Comparison of ENCODE assay signal across 12 cellular contexts in genomic region chr11:35664977-35665441, GRCh38. TPM values are rescaled to one million over a fixed set of nuclear protein-coding genes. Genes with fewer than 3 reads are reported as not detected.
DNase-seq lines count a peak whose midpoint lies in the region; ATAC-seq and TF ChIP-seq lines count a peak whose summit lies in the region.
"Had no signal": no experiment of that assay in that cellular context is flagged by ENCODE, and none has a peak within 500 bp of the region (broad histone marks: within the 10 kb centered on the region; RNA-seq: fewer than 3 reads in every experiment).

No MANE protein-coding gene starts in this region.

- peaks cover 14% of the 10 kb centered on the region for H3K9me3 ChIP-seq in CD8-positive, alpha-beta memory T cell (ENCODE audit: low read length)
- H3K9me3 ChIP-seq in IMR-90 (ENCODE audit: control insufficient read depth, insufficient read depth, low read length) (peaks cover 3% of the 10 kb centered on the region), mucosa of descending colon (peaks cover 7% of the 10 kb centered on the region)
- H3K9me3 ChIP-seq: ovary had no signal

- no peak overlapping the region for H2BK5ac ChIP-seq in IMR-90 (ENCODE audit: low read depth, low read length, poor library complexity, severe bottlenecking)

- dilution Hi-C loops in IMR-90 (cut with HindIII; ENCODE audit: low sequenced_read_pairs, unreplicated experiment), result no loop called here

- POLR2A ChIA-PET in CD8-positive, alpha-beta memory T cell (lab: Charles Lee), result no interaction called here
- POLR2A ChIA-PET in IMR-90 (lab: Charles Lee; ENCODE audit: unreplicated experiment), result interaction anchor here (0.6 kb wide), 2 partner anchors 24 to 595 kb away, joined by 3 read pairs; no protein-coding TSS in a partner anchor
- POLR2A ChIA-PET in naive thymus-derived CD8-positive, alpha-beta T cell (lab: Charles Lee), result no interaction called here

- H3K27me3 ChIP-seq in CD8-positive, alpha-beta memory T cell (ENCODE audit: insufficient read depth, low read length, poor library complexity, severe bottlenecking), result no peaks in the 10 kb centered on the region
- H3K27me3 ChIP-seq in IMR-90 (ENCODE audit: control insufficient read depth, insufficient read depth, low read length), result no peaks in the 10 kb centered on the region
- H3K27me3 ChIP-seq: ovary, SJCRH30 had no signal

- no peaks in the 10 kb centered on the region for H3K27me3 Mint-ChIP-seq in CD8-positive, alpha-beta memory T cell
- H3K27me3 Mint-ChIP-seq in naive thymus-derived CD8-positive, alpha-beta T cell, result no peaks in the 10 kb centered on the region

- H3K36me3 Mint-ChIP-seq in CD8-positive, alpha-beta memory T cell, result peaks cover 18 to 47% (median 40%) of the 10 kb centered on the region in 3 donors
- H3K36me3 Mint-ChIP-seq in naive thymus-derived CD8-positive, alpha-beta T cell, result peaks cover 36 to 55% (median 43%) of the 10 kb centered on the region in 3 donors

- H4K91ac ChIP-seq in IMR-90 (ENCODE audit: insufficient read depth, low read depth, low read length), result no peak overlapping the region

- TF ChIP-seq CTCF in IMR-90 (conservative IDR thresholded peaks at IDR 0.05; ENCODE audit: low read depth, low read length) (no peak), astrocyte of the spinal cord (IDR thresholded peaks at IDR 0.05; ENCODE audit: low read depth, low read length) (no peak), mucosa of descending colon (IDR thresholded peaks at IDR 0.05) (no peak)

- peak overlapping the region; percentile 24 for H3K4me3 ChIP-seq in CD8-positive, alpha-beta memory T cell (ENCODE audit: low read length)
- no peak overlapping the region for H3K4me3 ChIP-seq in IMR-90 (ENCODE audit: insufficient read depth, low read depth, low read length)
- H3K4me3 ChIP-seq in astrocyte of the spinal cord (ENCODE audit: low read depth, low read length), result no peak overlapping the region
- H3K4me3 ChIP-seq in mucosa of descending colon, result no peak overlapping the region
- H3K4me3 ChIP-seq: ovary, SJCRH30 had no signal

- H3K14ac ChIP-seq in IMR-90 (replicated peaks; ENCODE audit: low read depth, low read length), result no peak overlapping the region

- in situ Hi-C loops in IMR-90 (cut with MboI; ENCODE audit: low sequenced_read_pairs) (no loop called here), astrocyte of the spinal cord (cut with HindIII; ENCODE audit: low sequenced_read_pairs) (no loop called here)

- intact Hi-C loops in IMR-90 (cut with micrococcal nuclease) (no loop called here), mucosa of descending colon (cut with DNase I, micrococcal nuclease) (no loop called here), sciatic nerve (cut with DNase I) (no loop called here)

- peaks cover 51 to 76% (median 71%) of the 10 kb centered on the region in 3 donors for H3K4me1 Mint-ChIP-seq in CD8-positive, alpha-beta memory T cell
- peaks cover 18 to 62% (median 58%) of the 10 kb centered on the region in 4 donors for H3K4me1 Mint-ChIP-seq in naive thymus-derived CD8-positive, alpha-beta T cell

- no peak overlapping the region for H2AK5ac ChIP-seq in IMR-90 (ENCODE audit: low read depth, low read length)

- no peak overlapping the region for H3K56ac ChIP-seq in IMR-90 (ENCODE audit: extremely low read depth, insufficient read depth, low read length)

- H3K79me1 ChIP-seq in IMR-90 (ENCODE audit: low read depth in 1 of 2, low read length in 2 of 2), result peaks cover 19 to 49% of the 10 kb centered on the region in 2 experiments

- H3K23ac ChIP-seq in IMR-90 (ENCODE audit: low read depth, low read length), result no peak overlapping the region

- H3K18ac ChIP-seq in IMR-90 (ENCODE audit: low read depth, low read length), result no peak overlapping the region

- peaks cover 21 to 33% (median 28%) of the 10 kb centered on the region in 5 donors for H3K9me3 Mint-ChIP-seq in CD8-positive, alpha-beta memory T cell
- peaks cover 13 to 57% (median 34%) of the 10 kb centered on the region in 9 donors for H3K9me3 Mint-ChIP-seq in naive thymus-derived CD8-positive, alpha-beta T cell

- H4K5ac ChIP-seq in IMR-90 (ENCODE audit: low read depth, low read length), result no peak overlapping the region

- H2BK15ac ChIP-seq in IMR-90 (ENCODE audit: low read depth, low read length), result no peak overlapping the region

- no peak overlapping the region for H2AK9ac ChIP-seq in IMR-90 (replicated peaks; ENCODE audit: low read depth, low read length, poor library complexity)

- peak overlapping the region in 2 of 8 donors; percentile 25 to 93 for H3K27ac Mint-ChIP-seq in CD8-positive, alpha-beta memory T cell
- peak overlapping the region in 4 of 10 donors; percentile 27 to 99 (median 46) for H3K27ac Mint-ChIP-seq in naive thymus-derived CD8-positive, alpha-beta T cell

- H2BK120ac ChIP-seq in IMR-90 (ENCODE audit: low read depth, low read length), result no peak overlapping the region

- peak overlapping the region; percentile 41 to 99 (median 92) for H3K4me3 Mint-ChIP-seq in CD8-positive, alpha-beta memory T cell
- H3K4me3 Mint-ChIP-seq in naive thymus-derived CD8-positive, alpha-beta T cell, result peak overlapping the region in 9 of 10 donors; percentile 2 to 99 (median 98)

- H2BK20ac ChIP-seq in IMR-90 (ENCODE audit: low read depth, low read length), result no peak overlapping the region

- WGBS in IMR-90 (ENCODE audit: extremely low coverage in 2 of 2, insufficient read length in 1 of 2), 2 experiments, result no CpG with 5 or more reads among the region's 5 CpGs

- no peak overlapping the region for H3K4ac ChIP-seq in IMR-90 (ENCODE audit: low read depth, low read length)

- DNase-seq in CD8-positive, alpha-beta memory T cell, result no peak
- DNase-seq in IMR-90, result peak; percentile 14
- peak; percentile 23 for DNase-seq in astrocyte of the spinal cord (ENCODE audit: low read depth, low spot score)
- DNase-seq in naive thymus-derived CD8-positive, alpha-beta T cell, result no peak
- DNase-seq in NOMO-1 treated with DMSO at 0.1 percent for 48 hours (lab: John Stamatoyannopoulos, UW; ENCODE audit: unreplicated experiment), result no peak
- DNase-seq in SW 1271 (lab: John Stamatoyannopoulos, UW), result no peak
- DNase-seq in mucosa of descending colon, result no peak
- no peak for DNase-seq in sciatic nerve (ENCODE audit: low spot score)
- DNase-seq: amniotic stem cell, ovary, SJCRH30 had no signal

- TF ChIP-seq POLR2A in IMR-90 (IDR thresholded peaks at IDR 0.05; ENCODE audit: low read depth, low read length), result no peak

- CTCF ChIA-PET in CD8-positive, alpha-beta memory T cell (lab: Charles Lee), result no interaction called here
- CTCF ChIA-PET in IMR-90 (lab: Yijun Ruan, JAX), result no interaction called here

- peaks cover 14% of the 10 kb centered on the region for H4K20me1 ChIP-seq in IMR-90 (ENCODE audit: insufficient read depth, low read length)

- peaks cover 31% of the 10 kb centered on the region for H3K4me1 ChIP-seq in CD8-positive, alpha-beta memory T cell (ENCODE audit: insufficient read depth, low read length)
- H3K4me1 ChIP-seq in IMR-90 (ENCODE audit: control insufficient read depth, insufficient read depth, low read length) (peaks cover 11% of the 10 kb centered on the region), mucosa of descending colon (ENCODE audit: low read depth) (peaks cover 7% of the 10 kb centered on the region)

- H4K8ac ChIP-seq in IMR-90 (ENCODE audit: low read depth in 2 of 2, low read length in 2 of 2), result no peak overlapping the region

- no peak for TF ChIP-seq RAD21 in IMR-90 (IDR thresholded peaks at IDR 0.05; ENCODE audit: low read length)

- no peak overlapping the region for H3K9ac ChIP-seq in IMR-90 (ENCODE audit: low read depth, low read length)

- no peak overlapping the region for H2AFZ ChIP-seq in IMR-90 (replicated peaks; ENCODE audit: low read length, poor library complexity)

- BruUV-seq in IMR-90 (replicated peaks; lab: Mats Ljungman, UMichigan), result no TSS peak

- peak overlapping the region; percentile 86; the same call in 1 of the 2 replicates for H3K4me2 ChIP-seq in IMR-90 (ENCODE audit: low read depth, low read length)

- peaks cover 3% of the 10 kb centered on the region; the same call in 1 of the 2 replicates for H3K9me1 ChIP-seq in IMR-90 (ENCODE audit: insufficient read depth, low read length)

- no peak overlapping the region for H3K27ac ChIP-seq in CD8-positive, alpha-beta memory T cell (ENCODE audit: low read depth, low read length)
- H3K27ac ChIP-seq in IMR-90 (ENCODE audit: insufficient read depth, low read length), result no peak overlapping the region
- H3K27ac ChIP-seq: epithelial cell of prostate, ovary, SJCRH30 had no signal

- H3K36me3 ChIP-seq in CD8-positive, alpha-beta memory T cell (ENCODE audit: insufficient read depth, low read length), result no peaks in the 10 kb centered on the region
- H3K36me3 ChIP-seq in IMR-90 (ENCODE audit: control insufficient read depth, insufficient read depth, low read length) (peaks cover 2% of the 10 kb centered on the region; the same call in 1 of the 2 replicates), mucosa of descending colon (ENCODE audit: low read depth) (no peaks in the 10 kb centered on the region)
- H3K36me3 ChIP-seq: ovary had no signal

- no peak for ATAC-seq in IMR-90 (ENCODE audit: low read depth)
- ATAC-seq in naive thymus-derived CD8-positive, alpha-beta T cell, result no peak
- no peak for ATAC-seq in mucosa of descending colon
- no peak for ATAC-seq in sciatic nerve

TF ChIP-seq in IMR-90, 13 proteins besides CTCF, POLR2A, EP300 and RAD21 (continues in another document):
- TF ChIP-seq RFX5 (IDR thresholded peaks at IDR 0.05; ENCODE audit: low read depth, low read length) (no peak), CEBPB (IDR thresholded peaks at IDR 0.05; ENCODE audit: low read depth, low read length) (no peak), MAZ (IDR thresholded peaks at IDR 0.05; ENCODE audit: borderline replicate concordance, low read depth, low read length) (no peak), RCOR1 (IDR thresholded peaks at IDR 0.05; ENCODE audit: insufficient replicate concordance, low read length) (no peak)

RNA-seq across cellular contexts. Expression of gene TRIM44, which starts 2.4 kb away (rescaled TPM):
- total RNA-seq in CD8-positive, alpha-beta memory T cell, result 10 to 100 TPM; 36.8 to 40.4 TPM
- 40.4 TPM for polyA plus RNA-seq in CD8-positive, alpha-beta memory T cell
- total RNA-seq in IMR-90 (2012; rRNA removed) (99.4 and 104 TPM in 2 replicates), mucosa of descending colon (10 to 100 TPM; 43.0 to 83.6 (median 43.9) TPM), sciatic nerve (60.1 TPM)
- polyA plus RNA-seq in IMR-90 (2012; rRNA removed), result 43.8 and 50.7 TPM in 2 replicates
- polyA plus RNA-seq in IMR-90 (2012; cell fraction: cytosol; rRNA removed), result 14.3 and 35.8 TPM in 2 replicates
- polyA plus RNA-seq in IMR-90 (2012; cell fraction: nucleus; rRNA removed; ENCODE audit: low replicate concordance), result 14.1 and 56.8 TPM in 2 replicates
- total RNA-seq in naive thymus-derived CD8-positive, alpha-beta T cell, result 10 to 100 TPM; 64.5 to 73.4 TPM
- 10 to 100 TPM; 49.5 to 59.4 (median 56.4) TPM for polyA plus RNA-seq in naive thymus-derived CD8-positive, alpha-beta T cell

RNA-seq across cellular contexts. Expression of gene FJX1, which starts 46.7 kb away (rescaled TPM):
- under 1 TPM; 0.26 to 0.69 TPM for total RNA-seq in CD8-positive, alpha-beta memory T cell
- polyA plus RNA-seq in CD8-positive, alpha-beta memory T cell, result not detected
- total RNA-seq in IMR-90 (2012; rRNA removed) (8.1 and 8.4 TPM in 2 replicates), mucosa of descending colon (1 to 10 TPM in 1 of 3 donors, under 1 TPM in 2; 0.36 to 1.7 (median 0.84) TPM), sciatic nerve (3.9 TPM)
- polyA plus RNA-seq in IMR-90 (2012; rRNA removed), result 11.2 and 14.2 TPM in 2 replicates
- polyA plus RNA-seq in IMR-90 (2012; cell fraction: cytosol; rRNA removed), result 16.5 and 30.3 TPM in 2 replicates
- 12.9 and 26.1 TPM in 2 replicates for polyA plus RNA-seq in IMR-90 (2012; cell fraction: nucleus; rRNA removed; ENCODE audit: low replicate concordance)
- total RNA-seq in naive thymus-derived CD8-positive, alpha-beta T cell, result not detected
- under 1 TPM in 1 of 3 donors, not detected in 2; 0.15 TPM for polyA plus RNA-seq in naive thymus-derived CD8-positive, alpha-beta T cell

Comparison
In these comparisons a context has a peak if more than half of its experiments do, and no peak if none do; other contexts are left out.
1. DNase-seq: peak in IMR-90 (single experiment) and astrocyte of the spinal cord (single experiment); none in CD8-positive, alpha-beta memory T cell (0 of 5), naive thymus-derived CD8-positive, alpha-beta T cell (0 of 10), NOMO-1 treated with DMSO at 0.1 percent for 48 hours (single experiment), SW 1271 (0 of 2), mucosa of descending colon (0 of 3) and sciatic nerve (single experiment).